Comparison of ENCODE assay signal across 1 cellular context in the genomic region with DNA sequence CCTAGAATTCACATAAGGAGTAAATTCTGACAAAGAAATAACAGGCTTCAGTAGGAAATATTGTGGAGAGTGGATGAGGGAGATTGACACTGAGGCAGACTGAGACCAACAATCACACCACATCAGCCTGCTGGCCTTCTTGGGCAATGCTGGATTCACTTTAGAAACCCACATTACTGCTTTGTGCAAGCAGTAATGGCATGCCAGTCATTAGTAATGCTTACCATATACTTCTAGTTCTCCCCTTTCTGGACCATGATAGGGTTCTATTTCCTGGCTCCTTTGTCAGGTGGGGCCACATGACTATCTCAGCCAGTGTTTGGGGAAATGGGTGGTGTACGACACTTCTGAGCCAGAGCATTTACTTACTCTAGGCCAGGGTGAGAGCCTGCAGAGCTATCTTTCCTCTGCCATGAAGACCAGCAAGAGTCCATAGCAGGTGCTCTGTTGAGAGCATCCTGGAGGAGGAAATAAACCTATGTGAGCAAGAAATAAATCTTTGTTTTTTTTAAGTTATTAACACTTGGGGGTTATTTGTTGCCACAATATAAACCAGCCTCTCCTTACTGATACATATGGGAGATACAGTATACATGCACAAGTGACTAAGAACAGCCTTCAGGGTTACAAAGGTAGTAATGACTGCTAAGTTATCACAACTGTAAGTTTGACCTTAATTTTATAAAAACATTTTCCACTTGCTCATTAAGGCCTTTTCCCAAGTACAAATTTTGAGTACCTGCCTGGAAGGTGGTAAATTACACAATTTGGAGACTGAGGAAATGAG.
TF ChIP-seq lines count a peak whose summit lies in the region.

No MANE protein-coding gene starts in this region.

TF ChIP-seq in WTC11, 78 proteins besides CTCF, POLR2A, EP300 and RAD21 (continued from another document):
- TF ChIP-seq HMGXB4 (CRISPR knock-in tag; IDR thresholded peaks at IDR 0.05) = no peak
- TF ChIP-seq, protein P1, sequence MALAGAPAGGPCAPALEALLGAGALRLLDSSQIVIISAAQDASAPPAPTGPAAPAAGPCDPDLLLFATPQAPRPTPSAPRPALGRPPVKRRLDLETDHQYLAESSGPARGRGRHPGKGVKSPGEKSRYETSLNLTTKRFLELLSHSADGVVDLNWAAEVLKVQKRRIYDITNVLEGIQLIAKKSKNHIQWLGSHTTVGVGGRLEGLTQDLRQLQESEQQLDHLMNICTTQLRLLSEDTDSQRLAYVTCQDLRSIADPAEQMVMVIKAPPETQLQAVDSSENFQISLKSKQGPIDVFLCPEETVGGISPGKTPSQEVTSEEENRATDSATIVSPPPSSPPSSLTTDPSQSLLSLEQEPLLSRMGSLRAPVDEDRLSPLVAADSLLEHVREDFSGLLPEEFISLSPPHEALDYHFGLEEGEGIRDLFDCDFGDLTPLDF (CRISPR knock-in tag; IDR thresholded peaks at IDR 0.05) = no peak
- no peak for TF ChIP-seq TEAD1 (CRISPR knock-in tag; IDR thresholded peaks at IDR 0.05)
- no peak for TF ChIP-seq TP53 (CRISPR knock-in tag; IDR thresholded peaks at IDR 0.05)
- TF ChIP-seq E2F5 (CRISPR knock-in tag; IDR thresholded peaks at IDR 0.05) = no peak
- no peak for TF ChIP-seq CDX4 (CRISPR knock-in tag; IDR thresholded peaks at IDR 0.05; ENCODE audit: borderline replicate concordance)
- TF ChIP-seq FOXP1 (CRISPR knock-in tag; IDR thresholded peaks at IDR 0.05; ENCODE audit: borderline replicate concordance) = no peak
- no peak for TF ChIP-seq ZNF425 (CRISPR knock-in tag; conservative IDR thresholded peaks at IDR 0.05)
- TF ChIP-seq SOX15 (CRISPR knock-in tag; IDR thresholded peaks at IDR 0.05) = no peak
- no peak for TF ChIP-seq NR3C1 (CRISPR knock-in tag; conservative IDR thresholded peaks at IDR 0.05; ENCODE audit: low read depth)
- no peak for TF ChIP-seq NR1H2 (CRISPR knock-in tag; IDR thresholded peaks at IDR 0.05)
- TF ChIP-seq CBFB (CRISPR knock-in tag; IDR thresholded peaks at IDR 0.05; ENCODE audit: low read depth) = no peak
